8 cellular contexts compared by ENCODE assay signal in genomic region chrX:54529166-54529558, GRCh38. TPM values are rescaled to one million over a fixed set of nuclear protein-coding genes. Genes with fewer than 3 reads are reported as not detected.
DNase-seq lines count a peak whose midpoint lies in the region; ATAC-seq and TF ChIP-seq lines count a peak whose summit lies in the region.

No MANE protein-coding gene starts in this region.

- no peak overlapping the region for H3K9ac ChIP-seq in neural progenitor cell

- H3K27ac Mint-ChIP-seq in neural progenitor cell: peak overlapping the region; percentile 100

- no peak overlapping the region for H3K4me2 ChIP-seq in neural progenitor cell

- H3K27me3 Mint-ChIP-seq in neural progenitor cell (ENCODE audit: insufficient read depth, low read depth): peaks cover 5% of the 10 kb centered on the region

- peaks cover 6% of the 10 kb centered on the region for H3K9me3 ChIP-seq in neural progenitor cell (ENCODE audit: low read depth)

- H3F3A ChIP-seq in neural progenitor cell (ENCODE audit: low read depth): no peaks in the 10 kb centered on the region

- ATAC-seq in GM21737 (IDR thresholded peaks at IDR 0.05; ENCODE audit: unreplicated experiment): no peak

- H3K4me1 Mint-ChIP-seq in neural progenitor cell: peaks cover 13% of the 10 kb centered on the region

- H3K4me3 Mint-ChIP-seq in neural progenitor cell: peak overlapping the region; percentile 87

- H3K4me1 ChIP-seq in neural progenitor cell: no peaks in the 10 kb centered on the region

- peaks cover 2% of the 10 kb centered on the region for H3K36me3 Mint-ChIP-seq in neural progenitor cell

- DNase-seq in D341Med (ENCODE audit: low spot score): peak; percentile 52
- peak; percentile 35 for DNase-seq in NCI-H2227 (lab: John Stamatoyannopoulos, UW; ENCODE audit: unreplicated experiment)
- no peak for DNase-seq in neural progenitor cell (ENCODE audit: low spot score)
- DNase-seq in mucosa of gallbladder (ENCODE audit: low spot score): no peak
- no peak for DNase-seq in occipital lobe (lab: John Stamatoyannopoulos, UW)
- no peak for DNase-seq in NOMO-1 treated with dmso at 0.1 percent for 144 hours (lab: John Stamatoyannopoulos, UW; ENCODE audit: unreplicated experiment)

- H3K4me3 ChIP-seq in neural progenitor cell: no peak overlapping the region

- H3K27me3 ChIP-seq in neural progenitor cell: no peaks in the 10 kb centered on the region

- no peak for TF ChIP-seq CTCF in neural progenitor cell (IDR thresholded peaks at IDR 0.05)

- H3K27ac ChIP-seq in cingulate gyrus (ENCODE audit: low read depth, low read length): peak overlapping the region; percentile 94
- no peak overlapping the region for H3K27ac ChIP-seq in neural progenitor cell

- no peaks in the 10 kb centered on the region for H3K36me3 ChIP-seq in neural progenitor cell

- H2AFZ ChIP-seq in neural progenitor cell (replicated peaks): peak overlapping the region; percentile 64

- H3K79me2 ChIP-seq in neural progenitor cell (ENCODE audit: low read depth): peaks cover 39% of the 10 kb centered on the region

- peaks cover 19% of the 10 kb centered on the region for H3K9me3 Mint-ChIP-seq in neural progenitor cell

- H4K20me1 ChIP-seq in neural progenitor cell (ENCODE audit: low read depth): no peaks in the 10 kb centered on the region

RNA-seq across cellular contexts. Expression of gene GNL3L, which starts 0.9 kb away (rescaled TPM):
- total RNA-seq in neural progenitor cell (ENCODE audit: low replicate concordance) (19.3 and 28.1 TPM in 2 replicates), mucosa of gallbladder (32.9 TPM), occipital lobe (17.6 TPM)

RNA-seq across cellular contexts. Expression of gene FGD1, which starts 33.1 kb away (rescaled TPM):
- 8.8 and 16.4 TPM in 2 replicates for total RNA-seq in neural progenitor cell (ENCODE audit: low replicate concordance)
- 5.4 TPM for total RNA-seq in mucosa of gallbladder
- total RNA-seq in occipital lobe: 9.0 TPM

Comparison
In these comparisons a context has a peak if more than half of its experiments do, and no peak if none do; other contexts are left out.
1. DNase-seq: peak in D341Med (single experiment) and NCI-H2227 (single experiment); none in neural progenitor cell (single experiment), mucosa of gallbladder (single experiment), occipital lobe (single experiment) and NOMO-1 treated with dmso at 0.1 percent for 144 hours (single experiment).